In the genomic region with DNA sequence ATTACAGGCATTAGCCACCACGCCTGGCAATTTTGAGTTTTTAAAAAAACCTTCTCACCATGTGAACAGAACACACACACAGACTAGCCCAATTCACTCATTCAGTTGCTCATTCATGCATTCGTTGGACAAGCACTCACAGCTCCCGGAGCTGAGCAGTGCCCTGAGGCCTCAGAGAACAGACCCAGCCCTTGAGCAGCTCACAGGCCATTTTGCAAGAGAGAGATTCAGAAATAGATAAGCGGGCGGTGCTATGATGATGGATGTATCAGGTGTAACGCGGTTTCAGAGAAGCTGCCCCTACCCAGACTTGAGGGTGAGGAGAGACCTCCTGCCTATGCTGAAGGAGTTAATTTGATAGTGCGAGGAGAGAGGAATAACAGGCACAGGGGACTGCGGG, we compare ENCODE assay signal across 23 cellular contexts. TPM values are rescaled to one million over a fixed set of nuclear protein-coding genes. Genes with fewer than 3 reads are reported as not detected.
"Had no signal": no experiment of that assay in that cellular context is flagged by ENCODE, and none has a peak within 500 bp of the region (broad histone marks: within the 10 kb centered on the region; RNA-seq: fewer than 3 reads in every experiment).

No MANE protein-coding gene starts in this region.

- H3K27me3 ChIP-seq: breast epithelium, esophagus squamous epithelium, heart right ventricle, right atrium auricular region, suprapubic skin, tibial nerve had no signal

- DNase-seq: activated CD4-positive, alpha-beta memory T cell treated with anti-CD3 and anti-CD28 coated beads, Interleukin-2, amount 10 ng/mL, durations not matched to agents 7 days and 5 days; activated CD4-positive, alpha-beta T cell treated with anti-CD3 and anti-CD28 coated beads for 48 hours; activated CD8-positive, alpha-beta memory T cell treated with anti-CD3 and anti-CD28 coated beads, Interleukin-2, amount 50 U/mL, for 48 hours; activated T-cell treated with anti-CD3 and anti-CD28 coated beads, Interleukin-2, amount 50 U/mL, for 4 hours; central memory CD4-positive, alpha-beta T cell; endodermal cell; esophagus squamous epithelium; foreskin melanocyte; heart right ventricle; left ventricle myocardium superior; naive thymus-derived CD4-positive, alpha-beta T cell; stimulated activated CD4-positive, alpha-beta T cell treated with anti-CD3 and anti-CD28 coated beads, Interleukin-15, amount 100 ng/mL, for 24 hours; stimulated activated CD4-positive, alpha-beta T cell treated with anti-CD3 and anti-CD28 coated beads, Interleukin-2, amount 100 ng/mL, for 24 hours; stimulated activated naive CD4-positive, alpha-beta T cell; T-helper 9 cell had no signal

- H3K36me3 ChIP-seq: breast epithelium, esophagus squamous epithelium, heart right ventricle, right atrium auricular region, suprapubic skin, tibial nerve had no signal

- H3K9me3 ChIP-seq: breast epithelium, esophagus squamous epithelium, heart right ventricle, right atrium auricular region, suprapubic skin, tibial nerve had no signal

- H3K4me3 ChIP-seq: breast epithelium, esophagus squamous epithelium, heart right ventricle, right atrium auricular region, suprapubic skin, tibial nerve had no signal

- H3K4me1 ChIP-seq: breast epithelium had no signal

- H3K27ac ChIP-seq: breast epithelium, esophagus squamous epithelium, right atrium auricular region, suprapubic skin, VCaP had no signal

- ATAC-seq: activated CD4-positive, CD25-positive, alpha-beta regulatory T cell treated with anti-CD3 and anti-CD28 coated beads, Interleukin-2, amount 50 U/mL, for 24 hours; activated naive CD4-positive, alpha-beta T cell treated with anti-CD3 and anti-CD28 coated beads, Interleukin-2, amount 50 U/mL, for 72 hours; activated T-cell treated with anti-CD3 and anti-CD28 coated beads, Interleukin-2, amount 50 U/mL, for 4 hours; heart right ventricle; left ventricle myocardium superior; naive thymus-derived CD4-positive, alpha-beta T cell had no signal

RNA-seq across cellular contexts. Expression of gene PTAFR, which starts 18.6 kb away (rescaled TPM):
- total RNA-seq: glomerular endothelial cell had no signal
